1 cellular context compared by ENCODE assay signal in the genomic region with DNA sequence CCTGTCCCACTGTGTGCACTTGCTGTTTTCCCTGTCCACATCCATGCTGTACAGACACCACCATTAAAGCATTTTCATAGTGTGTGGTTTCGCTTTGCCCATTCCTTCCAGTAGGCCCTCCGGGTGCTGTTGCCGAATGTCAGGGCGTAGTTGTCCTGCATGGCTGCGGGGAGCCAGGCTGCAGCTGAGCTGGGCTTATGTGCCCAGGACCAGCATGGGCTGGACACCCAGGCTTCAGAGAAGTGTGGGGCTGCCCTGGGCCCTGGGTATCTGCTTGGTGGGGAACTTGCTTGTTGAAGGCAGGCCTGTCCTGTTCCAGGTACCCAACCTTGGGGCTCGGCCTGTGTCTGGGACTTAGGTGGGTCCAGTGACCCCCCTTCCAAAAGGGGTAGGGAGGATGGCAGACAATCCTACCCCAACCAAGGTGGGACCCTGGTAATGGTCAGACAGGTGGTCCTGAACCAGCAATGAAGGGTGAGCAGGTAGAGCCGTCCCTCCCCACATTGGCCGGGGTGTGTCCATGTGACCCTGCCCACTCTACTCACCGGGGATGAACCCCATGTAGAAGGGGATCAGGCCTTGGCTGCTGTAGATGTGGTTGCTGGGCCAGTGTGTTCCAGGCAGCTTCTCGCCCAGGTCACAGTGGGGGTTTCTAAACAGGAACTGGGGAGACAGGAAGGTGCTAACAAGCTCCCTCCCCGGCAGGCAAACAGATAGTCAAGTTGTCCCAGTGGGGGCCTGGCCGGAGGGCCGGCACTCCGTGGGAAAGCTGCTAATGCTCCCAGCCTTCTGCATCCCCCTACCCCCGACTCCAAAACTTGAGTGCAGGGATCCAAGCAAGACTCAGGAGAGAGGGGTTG.
TF ChIP-seq lines count a peak whose summit lies in the region.

No MANE protein-coding gene starts in this region.

TF ChIP-seq in endothelial cell of umbilical vein, 7 proteins besides CTCF, POLR2A, EP300 and RAD21 (continued from another document):
- no peak for TF ChIP-seq EZH2 (IDR thresholded peaks at IDR 0.05; ENCODE audit: borderline replicate concordance, low read depth, low read length, severe bottlenecking)
- no peak for TF ChIP-seq JUN (IDR thresholded peaks at IDR 0.05; ENCODE audit: borderline replicate concordance, insufficient read depth, insufficient read length, low read depth)
- TF ChIP-seq MYC (IDR thresholded peaks at IDR 0.05; ENCODE audit: low read depth, low read length): no peak
- TF ChIP-seq, protein P1, sequence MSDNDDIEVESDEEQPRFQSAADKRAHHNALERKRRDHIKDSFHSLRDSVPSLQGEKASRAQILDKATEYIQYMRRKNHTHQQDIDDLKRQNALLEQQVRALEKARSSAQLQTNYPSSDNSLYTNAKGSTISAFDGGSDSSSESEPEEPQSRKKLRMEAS (IDR thresholded peaks at IDR 0.05; ENCODE audit: insufficient read depth, insufficient read length): no peak
- no peak for TF ChIP-seq GATA2 (IDR thresholded peaks at IDR 0.05; ENCODE audit: insufficient read depth, insufficient read length, low read depth, low read length)
- TF ChIP-seq POLR2AphosphoS5 (IDR thresholded peaks at IDR 0.05; ENCODE audit: insufficient read depth, low read depth, low read length): no peak
TF ChIP-seq in endothelial cell of umbilical vein: peak in this region for 0.
